Comparison of ENCODE assay signal across 21 cellular contexts in genomic region chr5:72271696-72272095, GRCh38.
"Had no signal": no experiment of that assay in that cellular context is flagged by ENCODE, and none has a peak within 500 bp of the region (broad histone marks: within the 10 kb centered on the region; RNA-seq: fewer than 3 reads in every experiment).

No MANE protein-coding gene starts in this region.

- H3K4me3 Mint-ChIP-seq: activated B cell treated with CpG ODN at 0.5 μM for 24 hours; activated CD4-positive, alpha-beta T cell treated with anti-CD3 and anti-CD28 coated beads, Interleukin-2, amount 10 ng/mL, durations not matched to agents 24 days and 14 days; activated CD8-positive, alpha-beta memory T cell treated with anti-CD3 and anti-CD28 coated beads, Interleukin-2, amount 10 ng/mL, durations not matched to agents 7 days and 5 days; activated naive CD4-positive, alpha-beta T cell treated with anti-CD3 and anti-CD28 coated beads, Interleukin-2, amount 50 U/mL, for 24 hours; activated T-cell treated with anti-CD3 and anti-CD28 coated beads, Interleukin-2, amount 50 U/mL, for 24 hours; activated T-helper 1 cell treated with anti-CD3 and anti-CD28 coated beads, Interleukin-12 subunit alpha, Interleukin-12 subunit beta, Interleukin-2, Interleukin-4 antibody, amounts not matched to agents 30 ng/mL and 10 ng/mL and 1 ng/mL, durations not matched to agents 14 hours and 24 hours and 36 hours; T-helper 1 cell treated with Interleukin-12 subunit alpha and Interleukin-12 subunit beta and Interleukin-4 antibody, amounts not matched to agents 30 μg/mL and 1 μg/mL, for 36 hours had no signal

- H3K4me3 ChIP-seq: Peyer's patch, SJSA1 had no signal

- H3K4me1 Mint-ChIP-seq: activated CD4-positive, alpha-beta T cell treated with anti-CD3 and anti-CD28 coated beads, Interleukin-2, amount 10 ng/mL, durations not matched to agents 24 days and 14 days; activated CD8-positive, alpha-beta memory T cell treated with anti-CD3 and anti-CD28 coated beads, Interleukin-2, amount 10 ng/mL, durations not matched to agents 7 days and 5 days had no signal

- H3K27me3 ChIP-seq: Peyer's patch, SJSA1 had no signal

- H3K4me1 ChIP-seq: Peyer's patch had no signal

- H3K9me3 ChIP-seq: Peyer's patch, SJSA1 had no signal

- H3K27ac ChIP-seq: Peyer's patch, SJSA1 had no signal

- ATAC-seq: activated CD8-positive, alpha-beta memory T cell treated with anti-CD3 and anti-CD28 coated beads, Interleukin-2, amount 10 ng/mL, durations not matched to agents 7 days and 5 days had no signal

- H3K9me3 Mint-ChIP-seq: activated B cell treated with CpG ODN at 0.5 μM for 24 hours; activated CD4-positive, alpha-beta T cell treated with anti-CD3 and anti-CD28 coated beads, Interleukin-2, amount 10 ng/mL, durations not matched to agents 24 days and 14 days; activated naive CD4-positive, alpha-beta T cell treated with anti-CD3 and anti-CD28 coated beads, Interleukin-2, amount 50 U/mL, for 24 hours; activated T-cell treated with anti-CD3 and anti-CD28 coated beads, Interleukin-2, amount 50 U/mL, for 24 hours; activated T-helper 1 cell treated with anti-CD3 and anti-CD28 coated beads, Interleukin-12 subunit alpha, Interleukin-12 subunit beta, Interleukin-2, Interleukin-4 antibody, amounts not matched to agents 30 ng/mL and 10 ng/mL and 1 ng/mL, durations not matched to agents 14 hours and 24 hours and 36 hours; T-helper 1 cell treated with Interleukin-12 subunit alpha and Interleukin-12 subunit beta and Interleukin-4 antibody, amounts not matched to agents 30 μg/mL and 1 μg/mL, for 36 hours had no signal

- DNase-seq: activated B cell treated with CpG ODN at 0.5 μM for 24 hours; activated CD4-positive, alpha-beta T cell treated with anti-CD3 and anti-CD28 coated beads for 1 hour; activated CD4-positive, alpha-beta T cell treated with anti-CD3 and anti-CD28 coated beads, Interleukin-2, amount 10 ng/mL, durations not matched to agents 24 days and 14 days; activated CD4-positive, alpha-beta T cell treated with anti-CD3 and anti-CD28 coated beads, Interleukin-2, amount 50 U/mL, for 48 hours; activated CD8-positive, alpha-beta memory T cell treated with anti-CD3 and anti-CD28 coated beads, Interleukin-2, amount 10 ng/mL, durations not matched to agents 7 days and 5 days; activated effector memory CD4-positive, alpha-beta T cell treated with Interleukin-2 at 50 U/mL for 16 hours; activated naive CD4-positive, alpha-beta T cell; activated T-cell treated with anti-CD3 and anti-CD28 coated beads, Interleukin-2, amount 50 U/mL, for 24 hours; aorta; Kasumi-1; KBM-7; NCI-H1105 treated with DMSO at 0.1 percent for 48 hours; NCI-H1436 treated with DMSO at 0.1 percent for 48 hours; NCI-H2029; NCI-H2107; Peyer's patch; SHP77 had no signal

- H3K36me3 ChIP-seq: Peyer's patch had no signal

- H3K27me3 Mint-ChIP-seq: activated B cell treated with CpG ODN at 0.5 μM for 24 hours; activated CD4-positive, alpha-beta T cell treated with anti-CD3 and anti-CD28 coated beads, Interleukin-2, amount 10 ng/mL, durations not matched to agents 24 days and 14 days; activated CD8-positive, alpha-beta memory T cell treated with anti-CD3 and anti-CD28 coated beads, Interleukin-2, amount 10 ng/mL, durations not matched to agents 7 days and 5 days; activated naive CD4-positive, alpha-beta T cell treated with anti-CD3 and anti-CD28 coated beads, Interleukin-2, amount 50 U/mL, for 24 hours; activated T-cell treated with anti-CD3 and anti-CD28 coated beads, Interleukin-2, amount 50 U/mL, for 24 hours had no signal

- H3K27ac Mint-ChIP-seq: activated B cell treated with CpG ODN at 0.5 μM for 24 hours; activated CD4-positive, alpha-beta T cell treated with anti-CD3 and anti-CD28 coated beads, Interleukin-2, amount 10 ng/mL, durations not matched to agents 24 days and 14 days; activated CD8-positive, alpha-beta memory T cell treated with anti-CD3 and anti-CD28 coated beads, Interleukin-2, amount 10 ng/mL, durations not matched to agents 7 days and 5 days; activated naive CD4-positive, alpha-beta T cell treated with anti-CD3 and anti-CD28 coated beads, Interleukin-2, amount 50 U/mL, for 24 hours; activated T-cell treated with anti-CD3 and anti-CD28 coated beads, Interleukin-2, amount 50 U/mL, for 24 hours; activated T-helper 1 cell treated with anti-CD3 and anti-CD28 coated beads, Interleukin-12 subunit alpha, Interleukin-12 subunit beta, Interleukin-2, Interleukin-4 antibody, amounts not matched to agents 30 ng/mL and 10 ng/mL and 1 ng/mL, durations not matched to agents 14 hours and 24 hours and 36 hours; T-helper 1 cell treated with Interleukin-12 subunit alpha and Interleukin-12 subunit beta and Interleukin-4 antibody, amounts not matched to agents 30 μg/mL and 1 μg/mL, for 36 hours had no signal
